ENCODE assay signal across 8 cellular contexts in the genomic region with DNA sequence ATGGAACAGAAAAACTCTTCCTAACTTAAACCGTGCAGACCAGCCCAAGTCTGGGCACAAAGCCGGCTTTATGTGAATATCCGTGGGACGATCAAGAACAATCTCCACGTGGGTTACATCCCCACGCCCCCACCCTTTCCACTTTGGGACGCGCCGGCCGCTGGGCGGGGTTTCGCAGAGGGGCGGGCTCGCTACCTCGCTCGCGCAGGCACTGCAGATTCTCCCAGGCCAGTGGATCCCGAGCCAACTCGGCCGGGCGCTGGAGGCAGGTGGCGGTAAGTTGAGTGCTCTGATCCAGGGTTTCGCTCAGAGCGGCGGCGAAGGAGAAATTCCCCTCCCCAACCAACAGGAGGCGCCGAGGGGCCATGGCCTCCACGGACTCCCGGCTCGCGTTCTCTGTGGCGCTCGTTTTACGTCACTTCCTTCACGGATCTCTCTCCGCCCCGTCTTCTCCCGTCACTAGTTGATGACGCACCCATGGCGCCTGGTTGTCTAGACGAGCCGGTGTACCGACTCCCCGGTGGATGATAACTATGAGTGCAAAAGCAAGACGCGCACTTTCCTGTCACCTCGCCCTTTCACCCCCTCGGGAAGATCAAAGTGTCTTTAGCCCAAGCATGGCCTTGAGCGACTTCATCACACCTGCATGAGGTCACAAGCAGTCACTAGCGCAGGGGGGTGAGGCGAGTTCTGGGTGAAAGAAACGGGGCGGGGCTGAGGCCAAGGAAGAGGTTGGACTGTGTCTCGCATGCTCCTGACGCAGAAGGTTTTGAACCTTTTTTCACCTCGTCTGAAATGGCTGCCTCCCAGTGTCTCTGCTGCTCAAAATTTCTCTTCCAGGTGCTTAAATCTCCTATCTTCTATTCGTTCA. TPM values are rescaled to one million over a fixed set of nuclear protein-coding genes. Genes with fewer than 3 reads are reported as not detected.
DNase-seq lines count a peak whose midpoint lies in the region; ATAC-seq, FAIRE-seq and TF ChIP-seq lines count a peak whose summit lies in the region.

A gene with protein sequence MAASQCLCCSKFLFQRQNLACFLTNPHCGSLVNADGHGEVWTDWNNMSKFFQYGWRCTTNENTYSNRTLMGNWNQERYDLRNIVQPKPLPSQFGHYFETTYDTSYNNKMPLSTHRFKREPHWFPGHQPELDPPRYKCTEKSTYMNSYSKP (plus strand): TSS at position 776 of the 871 bp plus-strand sequence. CDS start 20 bp downstream, at position 796.
A gene with protein sequence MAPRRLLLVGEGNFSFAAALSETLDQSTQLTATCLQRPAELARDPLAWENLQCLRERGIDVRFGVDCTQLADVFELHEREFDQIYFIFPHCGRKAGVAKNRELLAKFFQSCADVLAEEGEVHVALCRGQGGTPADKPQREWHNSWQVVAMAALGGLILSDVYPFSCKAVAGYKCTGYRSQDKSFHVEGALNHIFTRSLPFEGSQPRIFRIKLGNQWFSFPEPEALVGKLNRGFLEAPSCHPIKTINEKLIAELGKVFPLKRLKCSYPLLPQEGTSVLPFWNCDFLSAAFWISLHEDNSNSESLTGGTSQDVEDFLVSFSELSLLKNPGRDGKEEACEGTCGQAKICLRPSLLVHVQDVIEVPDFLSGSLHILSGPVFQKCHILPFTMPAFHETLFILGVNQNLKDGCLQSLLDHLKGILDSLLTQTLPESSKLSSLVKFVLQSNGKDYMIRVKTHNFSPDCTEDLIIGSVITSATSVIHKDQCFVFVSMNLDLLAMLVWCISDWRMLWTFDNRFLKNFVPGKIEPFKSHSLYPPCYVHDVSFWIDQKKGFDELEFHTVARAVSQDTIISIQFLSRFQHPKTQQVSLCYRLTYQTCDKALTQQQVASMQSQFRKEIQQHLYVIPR (minus strand): TSS at position 400 of the 871 bp plus-strand sequence. CDS start 33 bp downstream, at position 367.

- DNase-seq in GM12891 (ENCODE audit: insufficient read length, low spot score) = peak; percentile 87
- peak; percentile 96 for DNase-seq in NCI-H1436 (lab: John Stamatoyannopoulos, UW)
- DNase-seq in T follicular helper cell (ENCODE audit: low read depth) = peak; percentile 95
- peak; percentile 96 to 99 (median 98) for DNase-seq in adrenal gland
- peak; percentile 93 to 98 for DNase-seq in heart right ventricle
- peak; percentile 94 to 99 (median 97) for DNase-seq in posterior cingulate gyrus
- peak; percentile 97 for DNase-seq in upper lobe of right lung

- H3K27me3 ChIP-seq in adrenal gland (no peaks in the 10 kb centered on the region), heart right ventricle (no peaks in the 10 kb centered on the region), upper lobe of right lung (no peaks in the 10 kb centered on the region)

- WGBS in adrenal gland, 4 donors = 0 to 2% (median 1%) methylated on average over 32 to 58 of the region's 58 CpGs
- 0% methylated on average over 58 of the region's 58 CpGs for WGBS in heart right ventricle, 2 donors

- peak; percentile 96 for FAIRE-seq in GM12891 (lab: Jason Lieb, UNC)

- H3K27ac ChIP-seq in adrenal gland = peak within 1 kb of the TSS; percentile 78 to 99 (median 93)
- peak within 1 kb of the TSS; percentile 91 to 98 (median 95) for H3K27ac ChIP-seq in heart right ventricle
- H3K27ac ChIP-seq in upper lobe of right lung = peak within 1 kb of the TSS; percentile 95

- H3K4me3 ChIP-seq in adrenal gland = peak within 1 kb of the TSS; percentile 21 to 90 (median 42)
- H3K4me3 ChIP-seq in heart right ventricle = peak within 1 kb of the TSS; percentile 57 to 86 (median 72)
- peak within 1 kb of the TSS; percentile 73 for H3K4me3 ChIP-seq in upper lobe of right lung

- peak; percentile 93 for ATAC-seq in HG02840 (IDR thresholded peaks at IDR 0.05; ENCODE audit: low FRiP score, unreplicated experiment)
- peak; percentile 94 to 98 (median 96) for ATAC-seq in heart right ventricle
- peak; percentile 98 for ATAC-seq in upper lobe of right lung

- TF ChIP-seq POLR2A in GM12891 (IDR thresholded peaks at IDR 0.05; ENCODE audit: low read depth, low read length) = peak; percentile 81
- TF ChIP-seq POLR2A in adrenal gland (IDR thresholded peaks at IDR 0.05) = peak; percentile 57 to 58

- H3K36me3 ChIP-seq in adrenal gland (replicated peaks in 1 of 2) (no peaks in the 10 kb centered on the region), heart right ventricle (peaks cover 0 to 38% (median 0%) of the 10 kb centered on the region in 9 donors), upper lobe of right lung (no peaks in the 10 kb centered on the region)

- H3K9me3 ChIP-seq in adrenal gland (replicated peaks in 1 of 3) (no peaks in the 10 kb centered on the region), heart right ventricle (no peaks in the 10 kb centered on the region), upper lobe of right lung (no peaks in the 10 kb centered on the region)

- intact Hi-C loops in adrenal gland (cut with DNase I) = loop anchor here (5.0 to 10.0 kb wide), 4 partner anchors 46 to 206 kb away; a partner anchor contains a TSS
- intact Hi-C loops in heart right ventricle (cut with DNase I) = loop anchor here (1.0 to 10.0 kb wide), 15 partner anchors 33 to 208 kb away; a partner anchor contains a TSS
- intact Hi-C loops in posterior cingulate gyrus (cut with DNase I) = loop anchor here (1.0 to 5.0 kb wide), 5 partner anchors 33 to 193 kb away; a partner anchor contains a TSS
- intact Hi-C loops in upper lobe of right lung (cut with DNase I) = no loop called here

- TF ChIP-seq CTCF in adrenal gland (IDR thresholded peaks at IDR 0.05) (peak; percentile 82 to 99 (median 98)), heart right ventricle (IDR thresholded peaks at IDR 0.05) (peak; percentile 81 to 99 (median 97)), upper lobe of right lung (IDR thresholded peaks at IDR 0.05) (peak; percentile 95)

- H3K4me1 ChIP-seq in adrenal gland (replicated peaks in 1 of 2) (peaks cover 17 to 21% of the 10 kb centered on the region in 2 donors), heart right ventricle (peaks cover 0 to 23% (median 19%) of the 10 kb centered on the region in 9 donors), upper lobe of right lung (peaks cover 7% of the 10 kb centered on the region)

TF ChIP-seq in GM12891, 5 proteins besides CTCF, POLR2A, EP300 and RAD21:
- TF ChIP-seq POU2F2 (IDR thresholded peaks at IDR 0.05; ENCODE audit: low read depth, low read length) (no peak), POLR2AphosphoS5 (IDR thresholded peaks at IDR 0.05; ENCODE audit: low read depth, low read length) (peak; percentile 80), PAX5 (IDR thresholded peaks at IDR 0.05; ENCODE audit: insufficient read depth, low read length, severe bottlenecking) (no peak), SPI1 (IDR thresholded peaks at IDR 0.05; ENCODE audit: low read depth, low read length) (no peak), TAF1 (IDR thresholded peaks at IDR 0.05; ENCODE audit: low read depth, low read length) (peak; percentile 55; the same call in 1 of the 2 replicates)

RNA-seq across cellular contexts. Expression of the first gene that starts in this region (rescaled TPM):
- 100 TPM for polyA plus RNA-seq in GM12891 (2012; ENCODE audit: low read depth, missing spikeins)
- total RNA-seq in adrenal gland (10 to 100 TPM; 26.6 to 60.7 (median 38.9) TPM), heart right ventricle (10 to 100 TPM; 17.5 to 38.5 (median 31.5) TPM), upper lobe of right lung (20.0 TPM)
- polyA plus RNA-seq in adrenal gland (10 to 100 TPM; 46.5 to 80.4 (median 59.6) TPM), heart right ventricle (10 to 100 TPM; 14.7 to 24.6 TPM)

RNA-seq across cellular contexts. Expression of the second gene that starts in this region (rescaled TPM):
- polyA plus RNA-seq in GM12891 (2012; ENCODE audit: low read depth, missing spikeins) = 2.9 TPM
- total RNA-seq in adrenal gland = 1 to 10 TPM; 2.3 to 6.3 (median 3.6) TPM
- polyA plus RNA-seq in adrenal gland = 1 to 10 TPM; 2.6 to 4.2 (median 3.5) TPM
- total RNA-seq in heart right ventricle = 1 to 10 TPM; 1.1 to 2.0 (median 1.5) TPM
- polyA plus RNA-seq in heart right ventricle = 1 to 10 TPM in 1 of 2 donors, under 1 TPM in 1; 0.86 to 1.3 TPM
- 1.9 TPM for total RNA-seq in upper lobe of right lung

Comparison
In these comparisons a context has a peak if more than half of its experiments do, and no peak if none do; other contexts are left out.
1. Peak in every context shown above with its lines: DNase-seq, ATAC-seq, H3K4me3 ChIP-seq and H3K27ac ChIP-seq.